ENCODE assay signal across 8 cellular contexts in the genomic region with DNA sequence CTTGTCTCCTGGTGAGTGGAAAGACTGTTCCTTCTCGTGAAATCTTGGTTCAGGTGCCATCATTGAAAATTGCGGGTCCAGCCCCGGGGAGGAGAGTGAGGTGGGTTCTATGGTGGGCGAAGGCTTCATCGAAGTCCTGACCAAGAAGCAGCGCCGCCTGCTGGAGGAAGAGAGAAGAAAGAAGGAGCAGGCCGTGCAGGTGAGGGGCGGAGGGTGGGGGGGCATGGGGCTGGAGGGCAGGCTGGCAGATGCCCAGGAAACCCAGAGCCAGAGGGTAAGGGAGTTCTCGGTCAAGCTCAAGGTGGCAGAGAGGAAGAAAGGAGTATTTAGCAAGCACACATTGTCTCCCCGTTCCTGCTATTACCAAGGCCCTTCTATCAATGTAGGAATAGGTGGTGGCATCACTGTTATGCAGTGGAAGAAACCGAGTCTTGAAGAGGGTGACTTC. TPM values are rescaled to one million over a fixed set of nuclear protein-coding genes. Genes with fewer than 3 reads are reported as not detected.
DNase-seq lines count a peak whose midpoint lies in the region; ATAC-seq and TF ChIP-seq lines count a peak whose summit lies in the region.

No MANE protein-coding gene starts in this region.

- WGBS in mesendoderm (ENCODE audit: extremely low coverage, insufficient coverage, low lambda C conversion rate) = no CpG with 5 or more reads among the region's 12 CpGs

- TF ChIP-seq CTCF in chondrocyte (IDR thresholded peaks at IDR 0.05) = peak; percentile 81
- TF ChIP-seq CTCF in thoracic aorta (IDR thresholded peaks at IDR 0.05) = peak; percentile 64
- TF ChIP-seq CTCF in vagina (IDR thresholded peaks at IDR 0.05) = peak in 1 of 3 experiments; percentile 33

- H2BK5ac ChIP-seq in mesendoderm (ENCODE audit: low read length) = no peak overlapping the region

- no peak overlapping the region for H3K4me3 Mint-ChIP-seq in CD4-positive, CD25-positive, alpha-beta regulatory T cell
- no peak overlapping the region for H3K4me3 Mint-ChIP-seq in chondrocyte (ENCODE audit: unreplicated experiment)

- TF ChIP-seq POLR2A in vagina (IDR thresholded peaks at IDR 0.05) = no peak

- H3K23ac ChIP-seq in mesendoderm (ENCODE audit: low read length) = no peak overlapping the region

- peaks cover 28% of the 10 kb centered on the region for H3K36me3 Mint-ChIP-seq in CD4-positive, CD25-positive, alpha-beta regulatory T cell
- peaks cover 47% of the 10 kb centered on the region for H3K36me3 Mint-ChIP-seq in chondrocyte (ENCODE audit: low read depth)

- no peak overlapping the region for H3K4me3 ChIP-seq in CD4-positive, CD25-positive, alpha-beta regulatory T cell (ENCODE audit: low read depth, low read length)
- H3K4me3 ChIP-seq in mesendoderm (ENCODE audit: low read length) (no peak overlapping the region), thoracic aorta (no peak overlapping the region), vagina (no peak overlapping the region)

- H3K27me3 Mint-ChIP-seq in CD4-positive, CD25-positive, alpha-beta regulatory T cell = no peaks in the 10 kb centered on the region
- no peaks in the 10 kb centered on the region for H3K27me3 Mint-ChIP-seq in chondrocyte (ENCODE audit: low read depth)

- no peak overlapping the region for H4K8ac ChIP-seq in mesendoderm (ENCODE audit: low read depth, low read length)

- peaks cover 0 to 4% (median 2%) of the 10 kb centered on the region in 4 donors for H3K4me1 Mint-ChIP-seq in CD4-positive, CD25-positive, alpha-beta regulatory T cell
- no peaks in the 10 kb centered on the region for H3K4me1 Mint-ChIP-seq in chondrocyte (ENCODE audit: low read depth)

- H3K4me2 ChIP-seq in mesendoderm (ENCODE audit: low read length) = no peak overlapping the region

- H3K9ac ChIP-seq in mesendoderm (ENCODE audit: low read length) = no peak overlapping the region

- H3K18ac ChIP-seq in mesendoderm (ENCODE audit: low read length) = no peak overlapping the region

- no peaks in the 10 kb centered on the region for H3K9me3 ChIP-seq in CD4-positive, CD25-positive, alpha-beta regulatory T cell (ENCODE audit: control insufficient read depth in 2 of 2, low read length in 2 of 2)
- H3K9me3 ChIP-seq in thoracic aorta (no peaks in the 10 kb centered on the region), vagina (no peaks in the 10 kb centered on the region)

- intact Hi-C loops in vagina (cut with DNase I) = no loop called here

- TF ChIP-seq RAD21 in Ishikawa (IDR thresholded peaks at IDR 0.05; ENCODE audit: low read depth) = peak; percentile 36; the same call in 1 of the 2 replicates

- H3K9me3 Mint-ChIP-seq in CD4-positive, CD25-positive, alpha-beta regulatory T cell = no peaks in the 10 kb centered on the region
- H3K9me3 Mint-ChIP-seq in chondrocyte (ENCODE audit: low read depth) = no peaks in the 10 kb centered on the region

- H3K4ac ChIP-seq in mesendoderm (ENCODE audit: low read depth, low read length) = no peak overlapping the region

- peaks cover 22% of the 10 kb centered on the region for H3K79me1 ChIP-seq in mesendoderm (ENCODE audit: low read length)

- no peak overlapping the region for H2BK120ac ChIP-seq in mesendoderm (ENCODE audit: low read depth, low read length)

- TF ChIP-seq EP300 in Ishikawa (IDR thresholded peaks at IDR 0.05; ENCODE audit: borderline replicate concordance) = no peak

- no peak overlapping the region for H4K5ac ChIP-seq in mesendoderm (ENCODE audit: low read length)

- ATAC-seq in CD4-positive, CD25-positive, alpha-beta regulatory T cell (ENCODE audit: low read depth in 2 of 2) = peak in 1 of 2 donors; percentile 48
- ATAC-seq in thoracic aorta (ENCODE audit: insufficient number of reproducible peaks, low FRiP score, low read depth) (peak; percentile 21), HG02763 (IDR thresholded peaks at IDR 0.05; ENCODE audit: unreplicated experiment) (no peak)

- H2AK5ac ChIP-seq in mesendoderm (ENCODE audit: low read length) = no peak overlapping the region

- H2BK15ac ChIP-seq in mesendoderm (replicated peaks; ENCODE audit: low read depth) = no peak overlapping the region

- H3K36me3 ChIP-seq in CD4-positive, CD25-positive, alpha-beta regulatory T cell (ENCODE audit: control insufficient read depth, insufficient read depth, low read length) = peaks cover 95% of the 10 kb centered on the region
- peaks cover 57% of the 10 kb centered on the region for H3K36me3 ChIP-seq in mesendoderm (ENCODE audit: control insufficient read depth, insufficient read depth, low read length)
- H3K36me3 ChIP-seq in thoracic aorta = peaks cover 91% of the 10 kb centered on the region
- H3K36me3 ChIP-seq in vagina = peaks cover 0 to 93% of the 10 kb centered on the region in 2 donors

- H3K27ac ChIP-seq in CD4-positive, CD25-positive, alpha-beta regulatory T cell (ENCODE audit: insufficient read depth, low read length, poor library complexity, severe bottlenecking) = no peak overlapping the region
- no peak overlapping the region for H3K27ac ChIP-seq in mesendoderm (ENCODE audit: low read depth, low read length)
- no peak overlapping the region for H3K27ac ChIP-seq in thoracic aorta
- no peak overlapping the region for H3K27ac ChIP-seq in vagina

- H3K56ac ChIP-seq in mesendoderm (ENCODE audit: low read length) = no peak overlapping the region

- H3K27me3 ChIP-seq in CD4-positive, CD25-positive, alpha-beta regulatory T cell (ENCODE audit: control insufficient read depth, insufficient read depth, low read length) = no peaks in the 10 kb centered on the region
- H3K27me3 ChIP-seq in mesendoderm (ENCODE audit: insufficient read depth, low read length, poor library complexity) (no peaks in the 10 kb centered on the region), thoracic aorta (replicated peaks; ENCODE audit: insufficient read depth) (no peaks in the 10 kb centered on the region), vagina (no peaks in the 10 kb centered on the region)

- H3K4me1 ChIP-seq in CD4-positive, CD25-positive, alpha-beta regulatory T cell (ENCODE audit: control insufficient read depth, insufficient read depth, low read length, poor library complexity, severe bottlenecking) = no peaks in the 10 kb centered on the region
- H3K4me1 ChIP-seq in mesendoderm (ENCODE audit: control insufficient read depth, low read depth, low read length) (no peaks in the 10 kb centered on the region), thoracic aorta (ENCODE audit: control insufficient read depth in 1 of 2, low read depth in 2 of 2) (peaks cover 0 to 11% of the 10 kb centered on the region in 2 donors), vagina (peaks cover 13% of the 10 kb centered on the region)

- peak overlapping the region in 2 of 3 donors; percentile 40 to 80 for H3K27ac Mint-ChIP-seq in CD4-positive, CD25-positive, alpha-beta regulatory T cell
- peak overlapping the region; percentile 42 for H3K27ac Mint-ChIP-seq in chondrocyte (ENCODE audit: unreplicated experiment)

- H3K79me2 ChIP-seq in mesendoderm (ENCODE audit: control insufficient read depth, insufficient read depth, low read length) = peaks cover 11% of the 10 kb centered on the region

- DNase-seq in CD4-positive, CD25-positive, alpha-beta regulatory T cell = peak; percentile 42 to 55 (median 53)
- DNase-seq in activated CD4-positive, CD25-positive, alpha-beta regulatory T cell treated with anti-CD3 and anti-CD28 coated beads, Interleukin-2, amount 50 U/mL, for 72 hours = peak; percentile 59
- DNase-seq in chondrocyte (ENCODE audit: low spot score) = peak; percentile 58
- peak; percentile 74 for DNase-seq in mesendoderm
- DNase-seq in thoracic aorta (ENCODE audit: low spot score) = no peak
- no peak for DNase-seq in vagina (ENCODE audit: extremely low spot score in 2 of 2)

TF ChIP-seq in Ishikawa, 13 proteins besides CTCF, POLR2A, EP300 and RAD21:
- no peak for TF ChIP-seq YY1 (IDR thresholded peaks at IDR 0.05; ENCODE audit: low read depth)
- TF ChIP-seq NFIC (IDR thresholded peaks at IDR 0.05) = no peak
- no peak for TF ChIP-seq CREB1 (IDR thresholded peaks at IDR 0.05; ENCODE audit: low read depth)
- no peak for TF ChIP-seq EGR1 (IDR thresholded peaks at IDR 0.05)
- TF ChIP-seq, protein P1, sequence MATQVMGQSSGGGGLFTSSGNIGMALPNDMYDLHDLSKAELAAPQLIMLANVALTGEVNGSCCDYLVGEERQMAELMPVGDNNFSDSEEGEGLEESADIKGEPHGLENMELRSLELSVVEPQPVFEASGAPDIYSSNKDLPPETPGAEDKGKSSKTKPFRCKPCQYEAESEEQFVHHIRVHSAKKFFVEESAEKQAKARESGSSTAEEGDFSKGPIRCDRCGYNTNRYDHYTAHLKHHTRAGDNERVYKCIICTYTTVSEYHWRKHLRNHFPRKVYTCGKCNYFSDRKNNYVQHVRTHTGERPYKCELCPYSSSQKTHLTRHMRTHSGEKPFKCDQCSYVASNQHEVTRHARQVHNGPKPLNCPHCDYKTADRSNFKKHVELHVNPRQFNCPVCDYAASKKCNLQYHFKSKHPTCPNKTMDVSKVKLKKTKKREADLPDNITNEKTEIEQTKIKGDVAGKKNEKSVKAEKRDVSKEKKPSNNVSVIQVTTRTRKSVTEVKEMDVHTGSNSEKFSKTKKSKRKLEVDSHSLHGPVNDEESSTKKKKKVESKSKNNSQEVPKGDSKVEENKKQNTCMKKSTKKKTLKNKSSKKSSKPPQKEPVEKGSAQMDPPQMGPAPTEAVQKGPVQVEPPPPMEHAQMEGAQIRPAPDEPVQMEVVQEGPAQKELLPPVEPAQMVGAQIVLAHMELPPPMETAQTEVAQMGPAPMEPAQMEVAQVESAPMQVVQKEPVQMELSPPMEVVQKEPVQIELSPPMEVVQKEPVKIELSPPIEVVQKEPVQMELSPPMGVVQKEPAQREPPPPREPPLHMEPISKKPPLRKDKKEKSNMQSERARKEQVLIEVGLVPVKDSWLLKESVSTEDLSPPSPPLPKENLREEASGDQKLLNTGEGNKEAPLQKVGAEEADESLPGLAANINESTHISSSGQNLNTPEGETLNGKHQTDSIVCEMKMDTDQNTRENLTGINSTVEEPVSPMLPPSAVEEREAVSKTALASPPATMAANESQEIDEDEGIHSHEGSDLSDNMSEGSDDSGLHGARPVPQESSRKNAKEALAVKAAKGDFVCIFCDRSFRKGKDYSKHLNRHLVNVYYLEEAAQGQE (IDR thresholded peaks at IDR 0.05; ENCODE audit: low read depth) = no peak

RNA-seq across cellular contexts. Expression of a gene that starts 24.3 kb away (rescaled TPM):
- total RNA-seq in CD4-positive, CD25-positive, alpha-beta regulatory T cell = 52.3 TPM
- polyA plus RNA-seq in CD4-positive, CD25-positive, alpha-beta regulatory T cell = 10 to 100 TPM; 13.2 to 16.1 (median 14.4) TPM
- 46.7 to 48.0 TPM (median 46.8 TPM) in 3 replicates for total RNA-seq in chondrocyte
- 9.3 TPM for polyA plus RNA-seq in mesendoderm (2013, experiment 1 of 2)
- 9.4 TPM for polyA plus RNA-seq in mesendoderm (2013, experiment 2 of 2)
- total RNA-seq in thoracic aorta = 10 to 100 TPM; 30.3 to 43.7 TPM
- total RNA-seq in vagina = 14.5 TPM

RNA-seq across cellular contexts. Expression of a gene that starts 52.6 kb away (rescaled TPM):
- 20.9 TPM for total RNA-seq in CD4-positive, CD25-positive, alpha-beta regulatory T cell
- 10 to 100 TPM; 24.9 to 28.8 (median 27.2) TPM for polyA plus RNA-seq in CD4-positive, CD25-positive, alpha-beta regulatory T cell
- total RNA-seq in chondrocyte = 17.9 to 27.7 TPM (median 18.3 TPM) in 3 replicates
- 26.6 TPM for polyA plus RNA-seq in mesendoderm (2013, experiment 1 of 2)
- 28.1 TPM for polyA plus RNA-seq in mesendoderm (2013, experiment 2 of 2)
- 10 to 100 TPM; 25.5 to 39.1 TPM for total RNA-seq in thoracic aorta
- 37.3 TPM for total RNA-seq in vagina

Comparison
In these comparisons a context has a peak if more than half of its experiments do, and no peak if none do; other contexts are left out.
1. DNase-seq: peak in CD4-positive, CD25-positive, alpha-beta regulatory T cell (3 of 3), activated CD4-positive, CD25-positive, alpha-beta regulatory T cell treated with anti-CD3 and anti-CD28 coated beads, Interleukin-2, amount 50 U/mL, for 72 hours (single experiment), chondrocyte (single experiment) and mesendoderm (single experiment); none in thoracic aorta (single experiment) and vagina (0 of 2).